ENCODE assay signal across 8 cellular contexts in genomic region chr21:37074195-37074510, GRCh38. TPM values are rescaled to one million over a fixed set of nuclear protein-coding genes. Genes with fewer than 3 reads are reported as not detected.
DNase-seq lines count a peak whose midpoint lies in the region; ATAC-seq and TF ChIP-seq lines count a peak whose summit lies in the region.

No MANE protein-coding gene starts in this region.

- DNase-seq in activated CD4-positive, alpha-beta T cell treated with anti-CD3 and anti-CD28 coated beads, Interleukin-2, amount 10 ng/mL, durations not matched to agents 7 days and 5 days: no peak
- no peak for DNase-seq in activated CD4-positive, alpha-beta T cell treated with anti-CD3 and anti-CD28 coated beads, Interleukin-2, amount 50 U/mL, for 1 hour
- DNase-seq in RKO (ENCODE audit: low spot score): peak; percentile 29
- no peak for DNase-seq in esophagus squamous epithelium (lab: John Stamatoyannopoulos, UW)
- DNase-seq in osteocyte (ENCODE audit: extremely low spot score, unreplicated experiment): no peak

- peaks cover 9 to 45% (median 11%) of the 10 kb centered on the region in 3 donors for H3K4me1 ChIP-seq in esophagus squamous epithelium

- TF ChIP-seq CTCF in esophagus squamous epithelium (IDR thresholded peaks at IDR 0.05) (no peak), osteocyte (IDR thresholded peaks at IDR 0.05) (no peak)

- peak overlapping the region; percentile 92 for H3K27ac Mint-ChIP-seq in activated CD4-positive, alpha-beta T cell treated with anti-CD3 and anti-CD28 coated beads, Interleukin-2, amount 10 ng/mL, durations not matched to agents 7 days and 5 days
- H3K27ac Mint-ChIP-seq in osteocyte (ENCODE audit: unreplicated experiment): peak overlapping the region; percentile 88

- H3K4me3 ChIP-seq in esophagus squamous epithelium: peak overlapping the region; percentile 56 to 87 (median 82)

- TF ChIP-seq POLR2A in esophagus squamous epithelium (IDR thresholded peaks at IDR 0.05): no peak

- no peaks in the 10 kb centered on the region for H3K27me3 Mint-ChIP-seq in activated CD4-positive, alpha-beta T cell treated with anti-CD3 and anti-CD28 coated beads, Interleukin-2, amount 10 ng/mL, durations not matched to agents 7 days and 5 days
- H3K27me3 Mint-ChIP-seq in osteocyte (ENCODE audit: unreplicated experiment): no peaks in the 10 kb centered on the region

- peak overlapping the region; percentile 97 to 100 (median 99) for H3K27ac ChIP-seq in esophagus squamous epithelium

- CTCF ChIA-PET in activated CD4-positive, alpha-beta T cell treated with anti-CD3 and anti-CD28 coated beads, Interleukin-2, amount 10 ng/mL, durations not matched to agents 7 days and 5 days (lab: Charles Lee): no interaction called here

- no peaks in the 10 kb centered on the region for H3K27me3 ChIP-seq in esophagus squamous epithelium

- H3K36me3 ChIP-seq in esophagus squamous epithelium: peaks cover 0 to 4% (median 0%) of the 10 kb centered on the region in 3 donors

- intact Hi-C loops in esophagus squamous epithelium (cut with DNase I): no loop called here

- H3K36me3 Mint-ChIP-seq in activated CD4-positive, alpha-beta T cell treated with anti-CD3 and anti-CD28 coated beads, Interleukin-2, amount 10 ng/mL, durations not matched to agents 7 days and 5 days (ENCODE audit: low read depth): peaks cover 12% of the 10 kb centered on the region
- H3K36me3 Mint-ChIP-seq in osteocyte (ENCODE audit: unreplicated experiment): peaks cover 9% of the 10 kb centered on the region

- H3K9me3 ChIP-seq in esophagus squamous epithelium: no peaks in the 10 kb centered on the region

- peaks cover 2% of the 10 kb centered on the region for H3K9me3 Mint-ChIP-seq in activated CD4-positive, alpha-beta T cell treated with anti-CD3 and anti-CD28 coated beads, Interleukin-2, amount 10 ng/mL, durations not matched to agents 7 days and 5 days
- H3K9me3 Mint-ChIP-seq in osteocyte (ENCODE audit: unreplicated experiment): peaks cover 7% of the 10 kb centered on the region

- H3K4me1 Mint-ChIP-seq in activated CD4-positive, alpha-beta T cell treated with anti-CD3 and anti-CD28 coated beads, Interleukin-2, amount 10 ng/mL, durations not matched to agents 7 days and 5 days: peaks cover 42% of the 10 kb centered on the region
- peaks cover 43% of the 10 kb centered on the region for H3K4me1 Mint-ChIP-seq in osteocyte (ENCODE audit: unreplicated experiment)

- ATAC-seq in GM18498 (IDR thresholded peaks at IDR 0.05; ENCODE audit: unreplicated experiment) (no peak), GM21528 (IDR thresholded peaks at IDR 0.05; ENCODE audit: low FRiP score, unreplicated experiment) (no peak), HG03196 (IDR thresholded peaks at IDR 0.05; ENCODE audit: unreplicated experiment) (no peak)

- POLR2A ChIA-PET in activated CD4-positive, alpha-beta T cell treated with anti-CD3 and anti-CD28 coated beads, Interleukin-2, amount 10 ng/mL, durations not matched to agents 7 days and 5 days (lab: Charles Lee): no interaction called here

- H3K4me3 Mint-ChIP-seq in activated CD4-positive, alpha-beta T cell treated with anti-CD3 and anti-CD28 coated beads, Interleukin-2, amount 10 ng/mL, durations not matched to agents 7 days and 5 days: peak overlapping the region; percentile 88
- H3K4me3 Mint-ChIP-seq in osteocyte (ENCODE audit: unreplicated experiment): peak overlapping the region; percentile 85

- 3% methylated on average over 8 to 9 of the region's 14 CpGs for WGBS in esophagus squamous epithelium, 2 donors

RNA-seq across cellular contexts. Expression of gene TTC3, which starts 1.1 kb away (rescaled TPM):
- total RNA-seq in activated CD4-positive, alpha-beta T cell treated with anti-CD3 and anti-CD28 coated beads, Interleukin-2, amount 10 ng/mL, durations not matched to agents 7 days and 5 days: 10 to 100 TPM; 49.4 to 52.5 TPM
- total RNA-seq in esophagus squamous epithelium (10 to 100 TPM; 41.2 to 80.1 (median 64.1) TPM), osteocyte (242 and 252 TPM in 2 replicates)

RNA-seq across cellular contexts. Expression of gene PIGP, which starts 1.3 kb away (rescaled TPM):
- total RNA-seq in activated CD4-positive, alpha-beta T cell treated with anti-CD3 and anti-CD28 coated beads, Interleukin-2, amount 10 ng/mL, durations not matched to agents 7 days and 5 days: 10 to 100 TPM; 13.5 to 21.7 TPM
- 10 to 100 TPM in 3 of 4 donors, 1 to 10 TPM in 1; 9.0 to 15.4 (median 11.4) TPM for total RNA-seq in esophagus squamous epithelium
- 16.0 and 19.7 TPM in 2 replicates for total RNA-seq in osteocyte
